In the genomic region with DNA sequence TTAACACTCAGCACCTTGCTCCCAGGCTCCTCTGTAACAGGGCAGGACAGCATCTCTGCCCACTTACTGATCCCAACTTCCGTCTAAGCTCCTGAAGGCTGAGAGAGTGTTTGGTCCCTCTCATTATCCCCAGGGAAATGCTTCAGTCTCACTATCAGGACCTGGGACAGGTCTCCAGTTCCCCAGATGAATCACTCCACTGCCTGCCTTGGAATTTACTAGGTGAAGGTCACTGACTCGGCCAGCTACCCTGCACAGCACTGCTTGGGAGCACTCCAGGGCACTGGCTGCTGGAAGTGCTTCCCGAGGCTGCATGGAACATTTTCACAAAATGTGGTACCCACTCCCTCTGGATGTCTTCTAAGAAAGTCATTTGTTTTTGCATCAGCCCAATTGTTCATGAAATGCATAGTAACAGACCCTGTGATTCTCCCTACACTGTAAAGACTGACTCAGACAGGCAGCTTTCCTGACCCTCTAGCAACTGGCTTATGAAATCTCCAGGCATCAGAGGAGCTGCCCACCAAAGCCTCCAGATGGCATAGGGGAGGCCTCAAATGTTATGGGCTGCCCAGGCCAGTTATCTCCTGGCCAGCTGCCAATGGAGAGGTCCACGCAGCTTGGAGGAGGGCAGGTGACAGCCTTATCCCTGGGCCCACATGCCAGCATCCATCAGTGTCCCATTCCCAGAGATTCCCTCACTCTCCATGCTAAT, we compare ENCODE assay signal across 11 cellular contexts.
DNase-seq lines count a peak whose midpoint lies in the region; ATAC-seq, FAIRE-seq and TF ChIP-seq lines count a peak whose summit lies in the region.
"Had no signal": no experiment of that assay in that cellular context is flagged by ENCODE, and none has a peak within 500 bp of the region (broad histone marks: within the 10 kb centered on the region; RNA-seq: fewer than 3 reads in every experiment).

No MANE protein-coding gene starts in this region.

- 19 to 30% methylated on average over 3 to 4 of the region's 4 CpGs for WGBS in testis, 2 donors

- H3K36me3 ChIP-seq in RWPE2 (ENCODE audit: low read depth) (no peaks in the 10 kb centered on the region), testis (ENCODE audit: low read depth, missing control alignments) (no peaks in the 10 kb centered on the region), kidney (ENCODE audit: control insufficient read depth in 1 of 2, insufficient read depth in 2 of 2, low read length in 2 of 2) (no peaks in the 10 kb centered on the region)

- H3K4me3 ChIP-seq in RWPE2 (ENCODE audit: severe bottlenecking) (no peak overlapping the region), testis (no peak overlapping the region), kidney (ENCODE audit: low read length in 2 of 2) (no peak overlapping the region)

- DNase-seq in Right ventricle myocardium superior (no peak), cardiac septum (ENCODE audit: low spot score) (no peak), RWPE2 (ENCODE audit: low spot score) (no peak), foreskin keratinocyte (peak in 1 of 2 donors; percentile 31), testis (peak; percentile 21), NCI-H510A (lab: John Stamatoyannopoulos, UW) (no peak), kidney (no peak)
- DNase-seq: activated T-cell treated with anti-CD3 and anti-CD28 coated beads, Interleukin-2, amount 50 U/mL, for 48 hours; NCI-H146; PC-3 had no signal

- TF ChIP-seq POLR2A in testis (IDR thresholded peaks at IDR 0.05), result no peak

- intact Hi-C loops in Right ventricle myocardium superior (cut with DNase I), result no loop called here
- intact Hi-C loops in cardiac septum (cut with DNase I), result no loop called here
- intact Hi-C loops in testis (cut with DNase I; ENCODE audit: low total_unique reads), result no loop called here
- intact Hi-C loops in kidney (cut with DNase I), result no loop called here

- H3K9me3 ChIP-seq in RWPE2 (ENCODE audit: severe bottlenecking) (no peaks in the 10 kb centered on the region), testis (no peaks in the 10 kb centered on the region), kidney (ENCODE audit: control insufficient read depth in 1 of 2, low read length in 2 of 2) (no peaks in the 10 kb centered on the region)

- H3K4me1 ChIP-seq in RWPE2 (ENCODE audit: insufficient read depth, poor library complexity, severe bottlenecking) (no peaks in the 10 kb centered on the region), foreskin keratinocyte (no peaks in the 10 kb centered on the region), testis (no peaks in the 10 kb centered on the region), kidney (ENCODE audit: control insufficient read depth in 1 of 2, insufficient read depth in 1 of 2, low read depth in 1 of 2, low read length in 2 of 2) (no peaks in the 10 kb centered on the region)

- ATAC-seq in Right ventricle myocardium superior (ENCODE audit: poor library complexity) (peak; percentile 58), RWPE2 (ENCODE audit: low read depth) (peak; percentile 72), foreskin keratinocyte (peak; percentile 66), HG02840 (IDR thresholded peaks at IDR 0.05; ENCODE audit: low FRiP score, unreplicated experiment) (no peak)
- ATAC-seq: PC-3 had no signal

- H3K9ac ChIP-seq in kidney (ENCODE audit: low read length in 2 of 2), result no peak overlapping the region

- H3K27me3 ChIP-seq in RWPE2 (ENCODE audit: insufficient read depth, poor library complexity, severe bottlenecking), result peaks cover 3% of the 10 kb centered on the region
- H3K27me3 ChIP-seq in foreskin keratinocyte, result no peaks in the 10 kb centered on the region
- H3K27me3 ChIP-seq in testis, result no peaks in the 10 kb centered on the region

- no peak for FAIRE-seq in kidney (lab: Jason Lieb, UNC)

- TF ChIP-seq CTCF in RWPE2 (IDR thresholded peaks at IDR 0.05; ENCODE audit: poor library complexity, severe bottlenecking) (no peak), foreskin keratinocyte (conservative IDR thresholded peaks at IDR 0.05) (no peak), testis (IDR thresholded peaks at IDR 0.05) (no peak), kidney (IDR thresholded peaks at IDR 0.05; ENCODE audit: borderline replicate concordance, extremely low read depth, insufficient read depth) (no peak)

- H3K27ac ChIP-seq in RWPE2 (ENCODE audit: poor library complexity, severe bottlenecking) (no peak overlapping the region), foreskin keratinocyte (no peak overlapping the region), testis (no peak overlapping the region), kidney (ENCODE audit: low read depth in 2 of 2, low read length in 2 of 2) (no peak overlapping the region)
